In the genomic region with DNA sequence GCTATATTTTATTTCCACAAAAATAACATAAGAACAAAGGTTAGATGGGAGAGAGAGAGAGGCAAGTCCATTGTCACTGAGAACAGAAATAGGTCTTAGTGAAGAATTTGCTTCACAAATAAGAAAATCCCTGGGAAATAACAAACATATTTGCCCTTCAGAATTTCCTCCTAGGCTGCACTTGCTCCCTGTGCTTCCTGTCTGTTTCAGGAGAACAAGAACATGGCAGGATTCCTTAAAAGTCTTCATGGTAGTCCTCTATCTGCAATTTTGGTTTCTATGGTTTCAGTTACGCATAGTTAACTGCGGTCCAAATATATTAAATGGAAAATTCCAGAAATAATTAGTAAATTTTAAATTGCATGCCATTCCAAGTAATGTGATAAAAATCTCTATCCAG, we compare ENCODE assay signal across 30 cellular contexts.
"Had no signal": no experiment of that assay in that cellular context is flagged by ENCODE, and none has a peak within 500 bp of the region (broad histone marks: within the 10 kb centered on the region; RNA-seq: fewer than 3 reads in every experiment).

No MANE protein-coding gene starts in this region.

- H3K9me3 ChIP-seq: adrenal gland, ascending aorta, body of pancreas, breast epithelium had no signal

- H3K4me1 ChIP-seq: adrenal gland, ascending aorta, body of pancreas, breast epithelium had no signal

- DNase-seq: activated effector memory CD4-positive, alpha-beta T cell treated with anti-CD3 and anti-CD28 coated beads, Interleukin-2, amount 50 U/mL, for 16 hours; activated effector memory CD4-positive, alpha-beta T cell treated with Interleukin-2 at 50 U/mL for 16 hours; activated gamma-delta T cell; activated gamma-delta T cell treated with Interleukin-2 at 50 U/mL for 16 hours; activated naive CD4-positive, alpha-beta T cell; activated naive CD4-positive, alpha-beta T cell treated with anti-CD3 and anti-CD28 coated beads for 36 hours; activated naive CD4-positive, alpha-beta T cell treated with anti-CD3 and anti-CD28 coated beads, Interleukin-2, amount 10 ng/mL, durations not matched to agents 7 days and 5 days; activated naive CD4-positive, alpha-beta T cell treated with anti-CD3 and anti-CD28 coated beads, Interleukin-2, amount 50 U/mL, for 16 hours; activated naive CD4-positive, alpha-beta T cell treated with Interleukin-2 at 50 U/mL for 16 hours; activated naive CD8-positive, alpha-beta T cell treated with anti-CD3 and anti-CD28 coated beads for 36 hours; activated naive CD8-positive, alpha-beta T cell treated with anti-CD3 and anti-CD28 coated beads, Interleukin-2, amount 10 ng/mL, durations not matched to agents 7 days and 5 days; activated naive CD8-positive, alpha-beta T cell treated with anti-CD3 and anti-CD28 coated beads, Interleukin-2, amount 50 U/mL, for 24 hours; activated T-cell treated with anti-CD3 and anti-CD28 coated beads, Interleukin-2, amount 50 U/mL, for 1 hour; activated T-cell treated with anti-CD3 and anti-CD28 coated beads, Interleukin-2, amount 50 U/mL, for 24 hours; activated T-cell treated with anti-CD3 and anti-CD28 coated beads, Interleukin-2, amount 50 U/mL, for 4 hours; activated T-cell treated with anti-CD3 and anti-CD28 coated beads, Interleukin-2, amount 50 U/mL, for 48 hours; activated T-cell treated with anti-CD3 and anti-CD28 coated beads, Interleukin-2, amount 50 U/mL, for 72 hours; adrenal gland; amniotic stem cell; amygdala; anterior cingulate cortex; aorta; body of pancreas; brain microvascular endothelial cell; caudate nucleus; central memory CD4-positive, alpha-beta T cell; cerebellar nuclear complex had no signal

- H3K27me3 ChIP-seq: adrenal gland, ascending aorta, body of pancreas, brain microvascular endothelial cell, breast epithelium, cardiac muscle cell had no signal

- H3K4me3 ChIP-seq: adrenal gland, ascending aorta, body of pancreas, breast epithelium, cardiac muscle cell had no signal

- H3K27ac ChIP-seq: adrenal gland, ascending aorta, body of pancreas, brain microvascular endothelial cell, breast epithelium, cardiac muscle cell had no signal
